In genomic region chr7:120189623-120190022, GRCh38 we compare ENCODE assay signal across 29 cellular contexts.
"Had no signal": no experiment of that assay in that cellular context is flagged by ENCODE, and none has a peak within 500 bp of the region (broad histone marks: within the 10 kb centered on the region; RNA-seq: fewer than 3 reads in every experiment).

No MANE protein-coding gene starts in this region.

- H3K4me3 ChIP-seq: coronary artery, dorsolateral prefrontal cortex had no signal

- H3K36me3 Mint-ChIP-seq: activated naive CD8-positive, alpha-beta T cell had no signal

- H3K4me3 Mint-ChIP-seq: activated CD4-positive, alpha-beta T cell treated with anti-CD3 and anti-CD28 coated beads, Interleukin-2, amount 10 ng/mL, durations not matched to agents 7 days and 5 days; activated CD8-positive, alpha-beta T cell treated with anti-CD3 and anti-CD28 coated beads for 36 hours; activated naive CD8-positive, alpha-beta T cell; activated T-cell treated with anti-CD3 and anti-CD28 coated beads, Interleukin-2, amount 50 U/mL, for 4 hours; activated T-helper 17 cell treated with anti-CD3 and anti-CD28 coated beads, Interleukin-2, amount 50 U/mL, for 72 hours; central memory CD8-positive, alpha-beta T cell; dendritic cell treated with granulocyte-macrophage colony-stimulating factor and Interleukin-4, amounts not matched to agents 40 ng/mL and 50 ng/mL, for 4 days; endodermal cell had no signal

- FAIRE-seq: astrocyte, bronchial epithelial cell, frontal cortex had no signal

- H3K27me3 Mint-ChIP-seq: activated CD4-positive, alpha-beta T cell treated with anti-CD3 and anti-CD28 coated beads, Interleukin-2, amount 10 ng/mL, durations not matched to agents 7 days and 5 days; activated CD8-positive, alpha-beta T cell treated with anti-CD3 and anti-CD28 coated beads for 36 hours; activated naive CD8-positive, alpha-beta T cell; activated T-helper 17 cell treated with anti-CD3 and anti-CD28 coated beads, Interleukin-2, amount 50 U/mL, for 72 hours; central memory CD8-positive, alpha-beta T cell; dendritic cell treated with granulocyte-macrophage colony-stimulating factor and Interleukin-4, amounts not matched to agents 40 ng/mL and 50 ng/mL, for 4 days had no signal

- DNase-seq: activated CD4-positive, alpha-beta T cell treated with anti-CD3 and anti-CD28 coated beads for 1 hour; activated CD4-positive, alpha-beta T cell treated with anti-CD3 and anti-CD28 coated beads for 4 hours; activated CD4-positive, alpha-beta T cell treated with anti-CD3 and anti-CD28 coated beads, Interleukin-2, amount 10 ng/mL, durations not matched to agents 7 days and 5 days; activated CD4-positive, alpha-beta T cell treated with anti-CD3 and anti-CD28 coated beads, Interleukin-2, amount 50 U/mL, for 4 hours; activated CD8-positive, alpha-beta memory T cell treated with anti-CD3 and anti-CD28 coated beads for 24 hours; activated CD8-positive, alpha-beta T cell treated with anti-CD3 and anti-CD28 coated beads for 36 hours; activated effector memory CD4-positive, alpha-beta T cell treated with Interleukin-2 at 50 U/mL for 16 hours; activated gamma-delta T cell treated with Interleukin-2 at 50 U/mL for 16 hours; activated naive CD4-positive, alpha-beta T cell treated with anti-CD3 and anti-CD28 coated beads, Interleukin-2, amount 50 U/mL, for 16 hours; activated naive CD4-positive, alpha-beta T cell treated with Interleukin-2 at 50 U/mL for 16 hours; activated T-cell treated with anti-CD3 and anti-CD28 coated beads, Interleukin-2, amount 50 U/mL, for 4 hours; amniotic stem cell; anterior cingulate cortex; brain microvascular endothelial cell; dorsolateral prefrontal cortex; effector memory CD4-positive, alpha-beta T cell; foreskin fibroblast; head of caudate nucleus; T-helper 2 cell had no signal

- ATAC-seq: activated CD8-positive, alpha-beta T cell treated with anti-CD3 and anti-CD28 coated beads for 36 hours; activated T-cell treated with anti-CD3 and anti-CD28 coated beads, Interleukin-2, amount 50 U/mL, for 4 hours; activated T-helper 17 cell treated with anti-CD3 and anti-CD28 coated beads, Interleukin-2, amount 50 U/mL, for 72 hours; esophagus mucosa had no signal

- H3K27me3 ChIP-seq: brain microvascular endothelial cell, dorsolateral prefrontal cortex had no signal

- H3K36me3 ChIP-seq: brain microvascular endothelial cell had no signal

- H3K27ac Mint-ChIP-seq: activated CD4-positive, alpha-beta T cell treated with anti-CD3 and anti-CD28 coated beads, Interleukin-2, amount 10 ng/mL, durations not matched to agents 7 days and 5 days; activated CD8-positive, alpha-beta T cell treated with anti-CD3 and anti-CD28 coated beads for 36 hours; activated naive CD8-positive, alpha-beta T cell; activated T-helper 17 cell treated with anti-CD3 and anti-CD28 coated beads, Interleukin-2, amount 50 U/mL, for 72 hours; dendritic cell treated with granulocyte-macrophage colony-stimulating factor and Interleukin-4, amounts not matched to agents 40 ng/mL and 50 ng/mL, for 4 days; endodermal cell had no signal

- H3K4me1 Mint-ChIP-seq: activated CD4-positive, alpha-beta T cell treated with anti-CD3 and anti-CD28 coated beads, Interleukin-2, amount 10 ng/mL, durations not matched to agents 7 days and 5 days; activated T-helper 17 cell treated with anti-CD3 and anti-CD28 coated beads, Interleukin-2, amount 50 U/mL, for 72 hours; central memory CD8-positive, alpha-beta T cell had no signal

- H3K27ac ChIP-seq: brain microvascular endothelial cell, coronary artery, dorsolateral prefrontal cortex had no signal

- H3K9me3 Mint-ChIP-seq: activated CD4-positive, alpha-beta T cell treated with anti-CD3 and anti-CD28 coated beads, Interleukin-2, amount 10 ng/mL, durations not matched to agents 7 days and 5 days; dendritic cell treated with granulocyte-macrophage colony-stimulating factor and Interleukin-4, amounts not matched to agents 40 ng/mL and 50 ng/mL, for 4 days had no signal
